In the genomic region with DNA sequence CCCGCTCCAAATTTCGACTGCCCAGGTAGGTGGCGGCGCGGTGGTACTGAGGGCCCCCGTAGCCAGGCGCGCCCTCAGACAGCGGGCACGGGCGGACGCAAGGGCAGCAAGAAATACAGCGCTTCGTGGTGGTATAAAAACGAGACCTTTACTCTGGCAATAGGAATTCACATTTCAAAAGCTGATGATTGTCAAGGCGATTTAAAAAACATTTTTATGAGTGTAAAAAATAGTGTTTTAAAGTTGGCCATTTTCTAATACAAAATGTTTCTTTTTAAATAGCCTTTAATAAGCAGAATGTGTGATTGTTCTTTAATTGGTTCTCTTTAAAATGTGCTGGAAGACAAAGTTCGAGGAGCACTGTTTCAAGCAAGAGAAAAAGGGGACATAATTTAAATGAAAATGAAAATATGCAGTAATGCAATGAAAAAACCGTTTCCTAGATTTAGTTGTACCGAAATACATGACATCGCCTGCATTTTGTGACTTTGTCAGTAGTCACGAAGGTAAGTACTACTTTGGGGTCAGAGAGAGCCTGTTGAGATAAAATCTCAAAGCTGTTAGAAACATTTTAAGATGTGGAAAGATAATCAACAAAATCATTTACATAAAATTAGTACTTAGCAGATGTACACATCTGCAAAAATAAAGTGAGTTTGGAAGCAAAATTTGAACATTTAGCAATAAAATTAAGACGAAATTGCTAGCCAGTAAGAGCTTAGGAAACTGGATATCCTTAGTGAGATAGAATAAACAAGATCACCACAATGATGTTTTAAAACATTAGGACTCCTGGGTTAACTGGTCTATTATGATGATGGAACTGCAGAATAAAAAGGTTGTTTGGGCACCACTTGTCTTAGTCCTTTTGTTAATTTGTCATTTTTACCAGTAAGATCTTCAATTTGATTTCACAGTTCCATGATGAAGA, we compare ENCODE assay signal across 1 cellular context.
TF ChIP-seq lines count a peak whose summit lies in the region.

No MANE protein-coding gene starts in this region.

TF ChIP-seq in HepG2, 621 proteins besides CTCF, POLR2A, EP300 and RAD21 (continued from another document and continues in another):
- TF ChIP-seq MLXIP (CRISPR knock-in tag; IDR thresholded peaks at IDR 0.05; ENCODE audit: borderline replicate concordance) = no peak
- no peak for TF ChIP-seq ZNF256 (CRISPR knock-in tag; conservative IDR thresholded peaks at IDR 0.05)
- TF ChIP-seq GATAD2A (CRISPR knock-in tag; IDR thresholded peaks at IDR 0.05) = no peak
- TF ChIP-seq NBN (conservative IDR thresholded peaks at IDR 0.05) = no peak
- no peak for TF ChIP-seq ZSCAN20 (CRISPR knock-in tag; IDR thresholded peaks at IDR 0.05; ENCODE audit: borderline replicate concordance)
- peak; percentile 24; the same call in 1 of the 2 replicates for TF ChIP-seq ZSCAN31 (CRISPR knock-in tag; IDR thresholded peaks at IDR 0.05; ENCODE audit: low read depth)
- no peak for TF ChIP-seq ZNF782 (CRISPR knock-in tag; IDR thresholded peaks at IDR 0.05; ENCODE audit: borderline replicate concordance)
- no peak for TF ChIP-seq ARID3A (IDR thresholded peaks at IDR 0.05; ENCODE audit: low read depth, low read length)
- no peak for TF ChIP-seq ZBTB43 (CRISPR knock-in tag; conservative IDR thresholded peaks at IDR 0.05)
- TF ChIP-seq, protein P1, sequence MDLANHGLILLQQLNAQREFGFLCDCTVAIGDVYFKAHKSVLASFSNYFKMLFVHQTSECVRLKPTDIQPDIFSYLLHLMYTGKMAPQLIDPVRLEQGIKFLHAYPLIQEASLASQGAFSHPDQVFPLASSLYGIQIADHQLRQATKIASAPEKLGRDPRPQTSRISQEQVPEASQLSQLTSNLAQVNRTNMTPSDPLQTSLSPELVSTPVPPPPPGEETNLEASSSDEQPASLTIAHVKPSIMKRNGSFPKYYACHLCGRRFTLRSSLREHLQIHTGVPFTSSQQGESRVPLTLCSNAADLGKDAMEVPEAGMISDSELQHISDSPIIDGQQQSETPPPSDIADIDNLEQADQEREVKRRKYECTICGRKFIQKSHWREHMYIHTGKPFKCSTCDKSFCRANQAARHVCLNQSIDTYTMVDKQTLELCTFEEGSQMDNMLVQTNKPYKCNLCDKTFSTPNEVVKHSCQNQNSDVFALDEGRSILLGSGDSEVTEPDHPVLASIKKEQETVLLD (CRISPR knock-in tag; IDR thresholded peaks at IDR 0.05; ENCODE audit: low read depth) = no peak; the same call in 1 of the 2 replicates
- TF ChIP-seq, protein P2, sequence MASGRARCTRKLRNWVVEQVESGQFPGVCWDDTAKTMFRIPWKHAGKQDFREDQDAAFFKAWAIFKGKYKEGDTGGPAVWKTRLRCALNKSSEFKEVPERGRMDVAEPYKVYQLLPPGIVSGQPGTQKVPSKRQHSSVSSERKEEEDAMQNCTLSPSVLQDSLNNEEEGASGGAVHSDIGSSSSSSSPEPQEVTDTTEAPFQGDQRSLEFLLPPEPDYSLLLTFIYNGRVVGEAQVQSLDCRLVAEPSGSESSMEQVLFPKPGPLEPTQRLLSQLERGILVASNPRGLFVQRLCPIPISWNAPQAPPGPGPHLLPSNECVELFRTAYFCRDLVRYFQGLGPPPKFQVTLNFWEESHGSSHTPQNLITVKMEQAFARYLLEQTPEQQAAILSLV (CRISPR knock-in tag; IDR thresholded peaks at IDR 0.05; ENCODE audit: borderline replicate concordance) = no peak
- TF ChIP-seq, protein P3, sequence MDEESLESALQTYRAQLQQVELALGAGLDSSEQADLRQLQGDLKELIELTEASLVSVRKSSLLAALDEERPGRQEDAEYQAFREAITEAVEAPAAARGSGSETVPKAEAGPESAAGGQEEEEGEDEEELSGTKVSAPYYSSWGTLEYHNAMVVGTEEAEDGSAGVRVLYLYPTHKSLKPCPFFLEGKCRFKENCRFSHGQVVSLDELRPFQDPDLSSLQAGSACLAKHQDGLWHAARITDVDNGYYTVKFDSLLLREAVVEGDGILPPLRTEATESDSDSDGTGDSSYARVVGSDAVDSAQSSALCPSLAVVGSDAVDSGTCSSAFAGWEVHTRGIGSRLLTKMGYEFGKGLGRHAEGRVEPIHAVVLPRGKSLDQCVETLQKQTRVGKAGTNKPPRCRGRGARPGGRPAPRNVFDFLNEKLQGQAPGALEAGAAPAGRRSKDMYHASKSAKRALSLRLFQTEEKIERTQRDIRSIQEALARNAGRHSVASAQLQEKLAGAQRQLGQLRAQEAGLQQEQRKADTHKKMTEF (CRISPR knock-in tag; IDR thresholded peaks at IDR 0.05) = no peak
- TF ChIP-seq ZNF772 (CRISPR knock-in tag; IDR thresholded peaks at IDR 0.05) = no peak; the same call in 1 of the 2 replicates
- no peak for TF ChIP-seq ZSCAN12 (CRISPR knock-in tag; IDR thresholded peaks at IDR 0.05)
- TF ChIP-seq, protein P4, sequence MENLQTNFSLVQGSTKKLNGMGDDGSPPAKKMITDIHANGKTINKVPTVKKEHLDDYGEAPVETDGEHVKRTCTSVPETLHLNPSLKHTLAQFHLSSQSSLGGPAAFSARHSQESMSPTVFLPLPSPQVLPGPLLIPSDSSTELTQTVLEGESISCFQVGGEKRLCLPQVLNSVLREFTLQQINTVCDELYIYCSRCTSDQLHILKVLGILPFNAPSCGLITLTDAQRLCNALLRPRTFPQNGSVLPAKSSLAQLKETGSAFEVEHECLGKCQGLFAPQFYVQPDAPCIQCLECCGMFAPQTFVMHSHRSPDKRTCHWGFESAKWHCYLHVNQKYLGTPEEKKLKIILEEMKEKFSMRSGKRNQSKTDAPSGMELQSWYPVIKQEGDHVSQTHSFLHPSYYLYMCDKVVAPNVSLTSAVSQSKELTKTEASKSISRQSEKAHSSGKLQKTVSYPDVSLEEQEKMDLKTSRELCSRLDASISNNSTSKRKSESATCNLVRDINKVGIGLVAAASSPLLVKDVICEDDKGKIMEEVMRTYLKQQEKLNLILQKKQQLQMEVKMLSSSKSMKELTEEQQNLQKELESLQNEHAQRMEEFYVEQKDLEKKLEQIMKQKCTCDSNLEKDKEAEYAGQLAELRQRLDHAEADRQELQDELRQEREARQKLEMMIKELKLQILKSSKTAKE (CRISPR knock-in tag; IDR thresholded peaks at IDR 0.05; ENCODE audit: borderline replicate concordance) = no peak
- no peak for TF ChIP-seq GPN1 (CRISPR knock-in tag; IDR thresholded peaks at IDR 0.05; ENCODE audit: borderline replicate concordance)
- TF ChIP-seq ZNF460 (CRISPR knock-in tag; IDR thresholded peaks at IDR 0.05; ENCODE audit: borderline replicate concordance) = no peak
- no peak for TF ChIP-seq ARNT2 (CRISPR knock-in tag; IDR thresholded peaks at IDR 0.05; ENCODE audit: low read depth)
- no peak for TF ChIP-seq MLLT10 (CRISPR knock-in tag; IDR thresholded peaks at IDR 0.05)
- TF ChIP-seq ZC3H13 (CRISPR knock-in tag; IDR thresholded peaks at IDR 0.05) = no peak; the same call in 1 of the 2 replicates
- TF ChIP-seq ZNF280B (CRISPR knock-in tag; IDR thresholded peaks at IDR 0.05; ENCODE audit: borderline replicate concordance) = no peak
- no peak for TF ChIP-seq ZNF800 (CRISPR knock-in tag; IDR thresholded peaks at IDR 0.05)
- TF ChIP-seq USF2 (IDR thresholded peaks at IDR 0.05; ENCODE audit: low read depth, low read length) = no peak
- TF ChIP-seq USF2 (CRISPR knock-in tag; IDR thresholded peaks at IDR 0.05; ENCODE audit: borderline replicate concordance) = no peak
- TF ChIP-seq CBX5 (CRISPR knock-in tag; IDR thresholded peaks at IDR 0.05; ENCODE audit: borderline replicate concordance) = no peak
- TF ChIP-seq PAX8 (CRISPR knock-in tag; IDR thresholded peaks at IDR 0.05; ENCODE audit: borderline replicate concordance) = no peak
- no peak for TF ChIP-seq ZNF496 (CRISPR knock-in tag; IDR thresholded peaks at IDR 0.05; ENCODE audit: insufficient replicate concordance)
- TF ChIP-seq ZFP36L1 (CRISPR knock-in tag; IDR thresholded peaks at IDR 0.05) = 0 out of 2 replicates have a peak, but pooled peaks have one; percentile 8
- no peak for TF ChIP-seq ZNF674 (CRISPR knock-in tag; IDR thresholded peaks at IDR 0.05; ENCODE audit: low read depth)
- TF ChIP-seq NFYB (CRISPR knock-in tag; IDR thresholded peaks at IDR 0.05) = no peak
- 0 out of 2 replicates have a peak, but pooled peaks have one; percentile 3 for TF ChIP-seq PCBP1 (IDR thresholded peaks at IDR 0.05; ENCODE audit: borderline replicate concordance, low read depth, low read length)
- TF ChIP-seq XBP1 (CRISPR knock-in tag; IDR thresholded peaks at IDR 0.05) = no peak
- TF ChIP-seq MIER2 (CRISPR knock-in tag; IDR thresholded peaks at IDR 0.05) = no peak
- no peak for TF ChIP-seq PHF8 (CRISPR knock-in tag; IDR thresholded peaks at IDR 0.05)
- no peak for TF ChIP-seq ZMYM2 (CRISPR knock-in tag; IDR thresholded peaks at IDR 0.05)
- TF ChIP-seq ZNF589 (CRISPR knock-in tag; conservative IDR thresholded peaks at IDR 0.05) = no peak; the same call in 1 of the 2 replicates
- no peak for TF ChIP-seq ZSCAN9 (CRISPR knock-in tag; IDR thresholded peaks at IDR 0.05; ENCODE audit: borderline replicate concordance)
- peak; percentile 56 for TF ChIP-seq MED8 (CRISPR knock-in tag; IDR thresholded peaks at IDR 0.05; ENCODE audit: insufficient replicate concordance)
